In genomic region chr1:220787069-220787614, GRCh38 we compare ENCODE assay signal across 9 cellular contexts. TPM values are rescaled to one million over a fixed set of nuclear protein-coding genes. Genes with fewer than 3 reads are reported as not detected.
A peak's percentile ranks its signal among the peaks of the same experiment; 100 is the strongest.
DNase-seq lines count a peak whose midpoint lies in the region; ATAC-seq and TF ChIP-seq lines count a peak whose summit lies in the region.
"Had no signal": no experiment of that assay in that cellular context is flagged by ENCODE, and none has a peak within 500 bp of the region (broad histone marks: within the 10 kb centered on the region; RNA-seq: fewer than 3 reads in every experiment).

No MANE protein-coding gene starts in this region.

- H3K27me3 ChIP-seq in A673 (replicated peaks; ENCODE audit: insufficient read depth, low read depth, low read length, poor library complexity) (peaks cover 23% of the 10 kb centered on the region), right cardiac atrium (ENCODE audit: control insufficient read depth, insufficient read depth) (no peaks in the 10 kb centered on the region)

- POLR2A ChIA-PET in A673 (lab: Charles Lee; ENCODE audit: low non-redundant PET) = no interaction called here
- POLR2A ChIA-PET in T-cell (lab: Charles Lee) = no interaction called here

- no peaks in the 10 kb centered on the region for H3K9me3 Mint-ChIP-seq in T-cell
- H3K9me3 Mint-ChIP-seq: activated naive CD4-positive, alpha-beta T cell treated with anti-CD3 and anti-CD28 coated beads, Interleukin-2, amount 50 U/mL, for 24 hours had no signal

- CTCF ChIA-PET in A673 (lab: Charles Lee) = no interaction called here
- CTCF ChIA-PET in T-cell (lab: Charles Lee) = no interaction called here

- no peaks in the 10 kb centered on the region for H3K36me3 Mint-ChIP-seq in T-cell
- H3K36me3 Mint-ChIP-seq: activated naive CD4-positive, alpha-beta T cell treated with anti-CD3 and anti-CD28 coated beads, Interleukin-2, amount 50 U/mL, for 24 hours had no signal

- ATAC-seq in GM19324 (IDR thresholded peaks at IDR 0.05; ENCODE audit: low FRiP score, unreplicated experiment) (peak; percentile 28), T-cell (replicated peaks in 1 of 4) (peak in 2 of 4 experiments; percentile 13 to 19), right cardiac atrium (peak; percentile 6 to 36)

- H3K4me3 ChIP-seq in A673 (ENCODE audit: low read depth, low read length, poor library complexity, severe bottlenecking) (peak overlapping the region; percentile 33), right cardiac atrium (ENCODE audit: low read length) (peak overlapping the region; percentile 55)

- peaks cover 32 to 55% of the 10 kb centered on the region in 2 donors for H3K27me3 Mint-ChIP-seq in T-cell

- no peaks in the 10 kb centered on the region for H3K36me3 ChIP-seq in A673 (ENCODE audit: insufficient read depth, low read length, poor library complexity, severe bottlenecking)

- BruUV-seq in A673 (replicated peaks; lab: Mats Ljungman, UMichigan) = no TSS peak

- H3K27ac ChIP-seq in A673 (ENCODE audit: low read depth, low read length, poor library complexity, severe bottlenecking) (no peak overlapping the region), right cardiac atrium (ENCODE audit: low read length) (peak overlapping the region; percentile 16)

- no peak for TF ChIP-seq CTCF in A673 (conservative IDR thresholded peaks at IDR 0.05; ENCODE audit: low read depth, low read length)

- no peaks in the 10 kb centered on the region for H3K9me3 ChIP-seq in A673 (ENCODE audit: low read depth, low read length, poor library complexity, severe bottlenecking)
- no peaks in the 10 kb centered on the region for H3K9me3 ChIP-seq in right cardiac atrium (ENCODE audit: control insufficient read depth, low read length)

- WGBS in right cardiac atrium = 7% methylated on average over 32 of the region's 32 CpGs

- H3K4me1 Mint-ChIP-seq in T-cell = peaks cover 0 to 3% (median 0%) of the 10 kb centered on the region in 3 donors
- H3K4me1 Mint-ChIP-seq: activated naive CD4-positive, alpha-beta T cell treated with anti-CD3 and anti-CD28 coated beads, Interleukin-2, amount 50 U/mL, for 24 hours had no signal

- H3K4me3 Mint-ChIP-seq in T-cell = peak overlapping the region in 2 of 3 donors; percentile 14 to 41
- H3K4me3 Mint-ChIP-seq: activated naive CD4-positive, alpha-beta T cell treated with anti-CD3 and anti-CD28 coated beads, Interleukin-2, amount 50 U/mL, for 24 hours had no signal

- DNase-seq in A673 (ENCODE audit: low spot score) = no peak
- DNase-seq in HT-29 (ENCODE audit: low spot score) = peak; percentile 74
- DNase-seq in T-cell = no peak
- no peak for DNase-seq in right cardiac atrium
- DNase-seq in retina = peak; percentile 81
- no peak for DNase-seq in ecto neural progenitor cell (ENCODE audit: low spot score)
- no peak for DNase-seq in activated effector memory CD4-positive, alpha-beta T cell treated with Interleukin-2 at 50 U/mL for 16 hours

- intact Hi-C loops in A673 (cut with micrococcal nuclease; ENCODE audit: unreplicated experiment) = no loop called here
- intact Hi-C loops in right cardiac atrium (cut with DNase I) = loop anchor here in 1 of 4 donors (10.0 kb wide), 1 partner anchor 502 kb away; no protein-coding TSS in a partner anchor

- no peak overlapping the region for H3K27ac Mint-ChIP-seq in T-cell
- H3K27ac Mint-ChIP-seq: activated naive CD4-positive, alpha-beta T cell treated with anti-CD3 and anti-CD28 coated beads, Interleukin-2, amount 50 U/mL, for 24 hours had no signal

- H3K4me1 ChIP-seq in A673 (ENCODE audit: insufficient read depth, low read length, poor library complexity, severe bottlenecking) (peaks cover 4% of the 10 kb centered on the region), right cardiac atrium (ENCODE audit: control insufficient read depth, insufficient read depth, low read length) (peaks cover 2% of the 10 kb centered on the region)

RNA-seq across cellular contexts. Expression of gene MTARC1, which starts 0.4 kb away (rescaled TPM):
- total RNA-seq in A673 (2021) = 0.43 TPM in 1 of 2 replicates, not detected in the other
- total RNA-seq in HT-29 (2014; rRNA removed; shearing (Covaris generic)) = 6.8 and 11.0 TPM in 2 replicates
- under 1 TPM in 2 of 5 donors, not detected in 3; 0.03 to 0.09 TPM for total RNA-seq in T-cell
- total RNA-seq in right cardiac atrium = 10 to 100 TPM in 1 of 4 donors, 1 to 10 TPM in 3; 3.2 to 10.9 (median 3.5) TPM
- polyA plus RNA-seq in right cardiac atrium = 13.4 TPM

RNA-seq across cellular contexts. Expression of gene MTARC2, which starts 39.0 kb away (rescaled TPM):
- 0.55 TPM in 1 of 2 replicates, not detected in the other for total RNA-seq in A673 (2021)
- 4.2 and 6.6 TPM in 2 replicates for total RNA-seq in HT-29 (2014; rRNA removed; shearing (Covaris generic))
- under 1 TPM in 3 of 5 donors, not detected in 2; 0.33 to 0.47 (median 0.41) TPM for total RNA-seq in T-cell
- total RNA-seq in right cardiac atrium = 10 to 100 TPM; 25.9 to 33.0 (median 31.5) TPM
- polyA plus RNA-seq in right cardiac atrium = 26.3 TPM

Comparison
In these comparisons a context has a peak if more than half of its experiments do, and no peak if none do; other contexts are left out.
1. DNase-seq: peak in HT-29 (single experiment) and retina (single experiment); none in A673 (single experiment), T-cell (0 of 34), right cardiac atrium (0 of 3), ecto neural progenitor cell (single experiment) and activated effector memory CD4-positive, alpha-beta T cell treated with Interleukin-2 at 50 U/mL for 16 hours (single experiment).